ENCODE assay signal across 1 cellular context in the genomic region with DNA sequence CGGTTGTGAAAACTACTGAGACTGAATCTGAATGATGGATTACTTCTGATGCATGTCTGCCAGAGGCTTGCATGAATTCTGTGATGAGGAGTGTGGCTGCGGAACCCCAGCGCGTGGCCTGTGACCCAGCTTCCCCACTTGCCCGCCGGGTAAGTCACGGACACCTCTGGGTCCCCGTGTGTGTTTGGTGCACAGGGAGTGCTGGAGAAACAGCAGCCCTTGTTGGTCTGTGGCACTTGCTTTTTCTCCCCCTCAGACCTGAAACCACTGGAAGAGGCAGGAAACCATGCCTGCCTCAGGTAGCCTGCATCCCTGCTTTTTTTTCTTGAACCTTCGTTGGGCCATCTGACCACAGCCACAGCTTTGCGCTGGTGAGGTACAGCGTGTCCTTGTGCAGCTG.
TF ChIP-seq lines count a peak whose summit lies in the region.

No MANE protein-coding gene starts in this region.

TF ChIP-seq in endothelial cell of umbilical vein, 7 proteins besides CTCF, POLR2A, EP300 and RAD21 (continued from another document):
- TF ChIP-seq, protein P1, sequence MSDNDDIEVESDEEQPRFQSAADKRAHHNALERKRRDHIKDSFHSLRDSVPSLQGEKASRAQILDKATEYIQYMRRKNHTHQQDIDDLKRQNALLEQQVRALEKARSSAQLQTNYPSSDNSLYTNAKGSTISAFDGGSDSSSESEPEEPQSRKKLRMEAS (IDR thresholded peaks at IDR 0.05; ENCODE audit: insufficient read depth, insufficient read length) = no peak
